In genomic region chr20:45921618-45922189, GRCh38 we compare ENCODE assay signal across 22 cellular contexts. TPM values are rescaled to one million over a fixed set of nuclear protein-coding genes. Genes with fewer than 3 reads are reported as not detected.
DNase-seq lines count a peak whose midpoint lies in the region; ATAC-seq, FAIRE-seq and TF ChIP-seq lines count a peak whose summit lies in the region.
"Had no signal": no experiment of that assay in that cellular context is flagged by ENCODE, and none has a peak within 500 bp of the region (broad histone marks: within the 10 kb centered on the region; RNA-seq: fewer than 3 reads in every experiment).

No MANE protein-coding gene starts in this region.

- H3K4me3 ChIP-seq in HepG2 (replicated peaks in 1 of 3; ENCODE audit: insufficient read depth in 1 of 3, low read depth in 2 of 3, low read length in 3 of 3): no peak overlapping the region
- no peak overlapping the region for H3K4me3 ChIP-seq in right lobe of liver
- H3K4me3 ChIP-seq in mesenchymal stem cell (ENCODE audit: insufficient read depth in 1 of 2, low read depth in 1 of 2, low read length in 2 of 2): no peak overlapping the region
- H3K4me3 ChIP-seq: HAP-1, SK-N-MC had no signal

- in situ Hi-C loops in HepG2 (cut with HindIII; ENCODE audit: extremely low pct_ligation_motif_present, low pct_unique_long_range_greater_than_20kb): no loop called here

- no peak for FAIRE-seq in HepG2 (lab: Jason Lieb, UNC)
- FAIRE-seq: RCC 7860 had no signal

- peak overlapping the region; percentile 52 for H2BK15ac ChIP-seq in mesenchymal stem cell (ENCODE audit: low read depth, poor library complexity, severe bottlenecking)

- peak overlapping the region in 1 of 2 experiments; percentile 54 for H3K18ac ChIP-seq in mesenchymal stem cell (ENCODE audit: low read depth in 1 of 2, low read length in 2 of 2)

- H2BK120ac ChIP-seq in mesenchymal stem cell (ENCODE audit: low read depth, low read length): peak overlapping the region; percentile 42

- no peaks in the 10 kb centered on the region for H3K36me3 Mint-ChIP-seq in activated T-helper 17 cell treated with anti-CD3 and anti-CD28 coated beads, Interleukin-2, amount 50 U/mL, for 72 hours (ENCODE audit: low read depth)
- no peaks in the 10 kb centered on the region for H3K36me3 Mint-ChIP-seq in WTC11

- no peak overlapping the region for H3K23ac ChIP-seq in mesenchymal stem cell (ENCODE audit: low read length in 2 of 2)

- no peak overlapping the region for H2BK5ac ChIP-seq in mesenchymal stem cell (ENCODE audit: low read depth, low read length, poor library complexity, severe bottlenecking)

- H3K27ac Mint-ChIP-seq in activated T-helper 17 cell treated with anti-CD3 and anti-CD28 coated beads, Interleukin-2, amount 50 U/mL, for 72 hours: no peak overlapping the region
- H3K27ac Mint-ChIP-seq in stimulated activated naive CD8-positive, alpha-beta T cell treated with anti-CD3 and anti-CD28 coated beads, Interleukin-15, amount 100 ng/mL, for 72 hours: peak overlapping the region; percentile 10 to 76
- no peak overlapping the region for H3K27ac Mint-ChIP-seq in WTC11

- no peaks in the 10 kb centered on the region for H3K79me2 ChIP-seq in HepG2 (ENCODE audit: insufficient read depth, low read length)

- no peak overlapping the region for H3K4me3 Mint-ChIP-seq in activated T-helper 17 cell treated with anti-CD3 and anti-CD28 coated beads, Interleukin-2, amount 50 U/mL, for 72 hours
- no peak overlapping the region for H3K4me3 Mint-ChIP-seq in stimulated activated naive CD8-positive, alpha-beta T cell treated with anti-CD3 and anti-CD28 coated beads, Interleukin-15, amount 100 ng/mL, for 72 hours
- H3K4me3 Mint-ChIP-seq in WTC11: no peak overlapping the region

- no peaks in the 10 kb centered on the region for H3K9me3 Mint-ChIP-seq in activated T-helper 17 cell treated with anti-CD3 and anti-CD28 coated beads, Interleukin-2, amount 50 U/mL, for 72 hours
- H3K9me3 Mint-ChIP-seq in stimulated activated naive CD8-positive, alpha-beta T cell treated with anti-CD3 and anti-CD28 coated beads, Interleukin-15, amount 100 ng/mL, for 72 hours: no peaks in the 10 kb centered on the region
- no peaks in the 10 kb centered on the region for H3K9me3 Mint-ChIP-seq in WTC11

- H3K9ac ChIP-seq in HepG2 (ENCODE audit: insufficient read depth, low read depth, low read length) (no peak overlapping the region), mesenchymal stem cell (ENCODE audit: low read length) (no peak overlapping the region)
- H3K9ac ChIP-seq: KMS-11 had no signal

- no peak for DNase-seq in HepG2 (ENCODE audit: low spot score)
- no peak for DNase-seq in right lobe of liver
- DNase-seq in mesenchymal stem cell: no peak
- no peak for DNase-seq in stimulated activated naive CD8-positive, alpha-beta T cell treated with anti-CD3 and anti-CD28 coated beads, Interleukin-15, amount 100 ng/mL, for 72 hours
- DNase-seq in WTC11 (ENCODE audit: low spot score): no peak
- DNase-seq in GDM1 (lab: John Stamatoyannopoulos, UW): no peak
- DNase-seq: ACHN; AML-193; DND-41; NCI-H1694 treated with DMSO at 0.1 percent for 48 hours; NCI-H510A; NCI-H748 treated with DMSO at 0.1 percent for 48 hours; NK-92 treated with Interleukin-12 subunit alpha and Interleukin-12 subunit beta, amount 100 ng/mL, for 24 hours; Right ventricle myocardium superior had no signal

- no peak for ATAC-seq in HepG2
- ATAC-seq in right lobe of liver: no peak
- ATAC-seq in activated T-helper 17 cell treated with anti-CD3 and anti-CD28 coated beads, Interleukin-2, amount 50 U/mL, for 72 hours (replicated peaks): peak; percentile 47
- ATAC-seq in stimulated activated naive CD8-positive, alpha-beta T cell treated with anti-CD3 and anti-CD28 coated beads, Interleukin-15, amount 100 ng/mL, for 72 hours: no peak
- ATAC-seq in WTC11: no peak
- ATAC-seq in HG03439 (IDR thresholded peaks at IDR 0.05; ENCODE audit: unreplicated experiment): no peak

- H3K27ac ChIP-seq in HepG2 (ENCODE audit: extremely low read length, insufficient read depth, low read length) (no peak overlapping the region), right lobe of liver (no peak overlapping the region), mesenchymal stem cell (ENCODE audit: low read length, poor library complexity, severe bottlenecking) (no peak overlapping the region)
- H3K27ac ChIP-seq: C4-2B, KMS-11, SK-N-MC had no signal

- H3K9me3 ChIP-seq in HepG2 (ENCODE audit: low read length) (no peaks in the 10 kb centered on the region), right lobe of liver (no peaks in the 10 kb centered on the region), mesenchymal stem cell (ENCODE audit: control insufficient read depth, low read length) (no peaks in the 10 kb centered on the region)
- H3K9me3 ChIP-seq: HAP-1 had no signal

- intact Hi-C loops in HepG2 (cut with micrococcal nuclease; ENCODE audit: unreplicated experiment) (no loop called here), right lobe of liver (cut with DNase I) (no loop called here)

- H4K91ac ChIP-seq in mesenchymal stem cell (ENCODE audit: low read length): no peak overlapping the region

- WGBS in HepG2 (ENCODE audit: low lambda C conversion rate): 41% methylated on average over 5 of the region's 5 CpGs
- 74% methylated on average over 5 of the region's 5 CpGs for WGBS in right lobe of liver (ENCODE audit: insufficient coverage, low coverage, low lambda C conversion rate, missing lambda C conversion rate)
- 90% methylated on average over 5 of the region's 5 CpGs for WGBS in mesenchymal stem cell

- POLR2A ChIA-PET in HepG2 (lab: Yijun Ruan, JAX): interaction anchor here (0.9 to 5.0 kb wide), 7 partner anchors 8 to 130 kb away, joined by 3 to 78 read pairs (median 21); partner anchors contain the start of genes DNTTIP1, PCIF1, PLTP and WFDC3
- POLR2A ChIA-PET in WTC11 (lab: Charles Lee): interaction anchor here (0.6 kb wide), 1 partner anchor 96 kb away, joined by 3 read pairs; no protein-coding TSS in a partner anchor

- H3K4me1 Mint-ChIP-seq in activated T-helper 17 cell treated with anti-CD3 and anti-CD28 coated beads, Interleukin-2, amount 50 U/mL, for 72 hours: no peaks in the 10 kb centered on the region
- H3K4me1 Mint-ChIP-seq in stimulated activated naive CD8-positive, alpha-beta T cell treated with anti-CD3 and anti-CD28 coated beads, Interleukin-15, amount 100 ng/mL, for 72 hours: peaks cover 5% of the 10 kb centered on the region
- peaks cover 7% of the 10 kb centered on the region; the same call in 1 of the 2 replicates for H3K4me1 Mint-ChIP-seq in WTC11

- no peaks in the 10 kb centered on the region for H4K20me1 ChIP-seq in HepG2 (ENCODE audit: insufficient read depth, low read length)

- peak overlapping the region in 1 of 2 experiments; percentile 67 for H2BK12ac ChIP-seq in mesenchymal stem cell (ENCODE audit: low read length in 2 of 2)

- TF ChIP-seq CTCF in HepG2 (CRISPR knock-in tag; IDR thresholded peaks at IDR 0.05) (no peak), right lobe of liver (IDR thresholded peaks at IDR 0.05) (no peak), WTC11 (IDR thresholded peaks at IDR 0.05) (no peak)

- no peaks in the 10 kb centered on the region for H3K79me1 ChIP-seq in mesenchymal stem cell (replicated peaks; ENCODE audit: low read length, poor library complexity, severe bottlenecking)

- H3K4me2 ChIP-seq in HepG2 (ENCODE audit: low read depth, low read length) (0 out of 2 replicates have a peak overlapping the region, but pooled peaks have one; percentile 9), mesenchymal stem cell (ENCODE audit: low read length, poor library complexity, severe bottlenecking) (no peak overlapping the region)
- H3K4me2 ChIP-seq: KMS-11 had no signal

- no TSS peak for BruUV-seq in HepG2 (replicated peaks; lab: Mats Ljungman, UMichigan)

- no peak for TF ChIP-seq RAD21 in HepG2 (CRISPR knock-in tag; IDR thresholded peaks at IDR 0.05)

- no peak overlapping the region for H3K14ac ChIP-seq in mesenchymal stem cell (ENCODE audit: low read length in 2 of 2)

- no peak overlapping the region for H3K4ac ChIP-seq in mesenchymal stem cell (ENCODE audit: low read depth in 1 of 2, low read length in 2 of 2)

- no peak for TF ChIP-seq EP300 in HepG2 (IDR thresholded peaks at IDR 0.05; ENCODE audit: low read depth in 2 of 2, low read length in 2 of 2)
- no peak for TF ChIP-seq EP300 in HepG2 (CRISPR knock-in tag; IDR thresholded peaks at IDR 0.05; ENCODE audit: borderline replicate concordance)

- no peak overlapping the region for H4K8ac ChIP-seq in mesenchymal stem cell (ENCODE audit: low read length)

- TF ChIP-seq POLR2A in HepG2 (IDR thresholded peaks at IDR 0.05; ENCODE audit: insufficient read depth in 1 of 2, low read depth in 2 of 2, low read length in 2 of 2) (no peak), right lobe of liver (IDR thresholded peaks at IDR 0.05) (no peak)

- no peaks in the 10 kb centered on the region; a peak in 1 of 5 replicates for H3K27me3 ChIP-seq in HepG2 (ENCODE audit: control insufficient read depth in 1 of 2, insufficient read depth in 2 of 2, low read length in 2 of 2)
- H3K27me3 ChIP-seq in right lobe of liver: no peaks in the 10 kb centered on the region
- H3K27me3 ChIP-seq in mesenchymal stem cell (ENCODE audit: control insufficient read depth in 1 of 2, insufficient read depth in 1 of 2, low read length in 2 of 2): no peaks in the 10 kb centered on the region

- no peaks in the 10 kb centered on the region for H3K36me3 ChIP-seq in HepG2 (replicated peaks in 1 of 2; ENCODE audit: control insufficient read depth in 1 of 2, insufficient read depth in 2 of 2, low read length in 2 of 2)
- H3K36me3 ChIP-seq in right lobe of liver: no peaks in the 10 kb centered on the region
- H3K36me3 ChIP-seq in mesenchymal stem cell (ENCODE audit: control insufficient read depth in 1 of 2, insufficient read depth in 2 of 2, low read depth in 1 of 2, low read length in 2 of 2): no peaks in the 10 kb centered on the region
- H3K36me3 ChIP-seq: HAP-1 had no signal

- peak overlapping the region; percentile 72 for H2AK5ac ChIP-seq in mesenchymal stem cell (ENCODE audit: low read length, severe bottlenecking)

- H2AFZ ChIP-seq in HepG2 (ENCODE audit: low read length): no peak overlapping the region
- H2AFZ ChIP-seq in mesenchymal stem cell (ENCODE audit: low read depth, low read length): no peak overlapping the region

- H3K27me3 Mint-ChIP-seq in activated T-helper 17 cell treated with anti-CD3 and anti-CD28 coated beads, Interleukin-2, amount 50 U/mL, for 72 hours: peaks cover 3% of the 10 kb centered on the region
- H3K27me3 Mint-ChIP-seq in stimulated activated naive CD8-positive, alpha-beta T cell treated with anti-CD3 and anti-CD28 coated beads, Interleukin-15, amount 100 ng/mL, for 72 hours: peaks cover 7% of the 10 kb centered on the region
- H3K27me3 Mint-ChIP-seq in WTC11 (ENCODE audit: low read depth): no peaks in the 10 kb centered on the region

- CTCF ChIA-PET in HepG2 (lab: Yijun Ruan, JAX; ENCODE audit: low intra/inter-chr PET ratio, low total read pairs) (no interaction called here), WTC11 (lab: Charles Lee) (interaction anchor here (1.4 to 3.0 kb wide), 2 partner anchors 90 to 98 kb away, joined by 4 to 9 read pairs; no protein-coding TSS in a partner anchor)

- H3K4me1 ChIP-seq in HepG2 (ENCODE audit: insufficient read depth, low read length) (peaks cover 91% of the 10 kb centered on the region), right lobe of liver (peaks cover 0 to 14% (median 5%) of the 10 kb centered on the region in 4 donors), mesenchymal stem cell (ENCODE audit: control insufficient read depth, insufficient read depth, low read depth, low read length) (peaks cover 27% of the 10 kb centered on the region)
- H3K4me1 ChIP-seq: HAP-1 had no signal

RNA-seq across cellular contexts. Expression of gene PLTP, which starts 9.7 kb away (rescaled TPM):
- total RNA-seq in HepG2 (2016; rRNA removed; fragmentation: Illumina TruSeq; extraction: Trizol) (7.0 and 16.9 TPM in 2 replicates), right lobe of liver (10 to 100 TPM in 5 of 6 experiments, 1 to 10 TPM in 1; 9.6 to 70.2 (median 35.6) TPM), WTC11 (2021) (109 to 135 TPM (median 133 TPM) in 3 replicates)
- total RNA-seq in HepG2 (2016; cell fraction: cytosol; rRNA removed; fragmentation: Illumina TruSeq; extraction: Trizol; ENCODE audit: low read depth): 3.6 and 5.4 TPM in 2 replicates
- 5.7 and 18.2 TPM in 2 replicates for total RNA-seq in HepG2 (2016; cell fraction: insoluble cytoplasmic fraction; rRNA removed; fragmentation: Illumina TruSeq; extraction: Trizol)
- total RNA-seq in HepG2 (2016; cell fraction: membrane; rRNA removed; fragmentation: Illumina TruSeq; extraction: Trizol): 6.1 and 6.9 TPM in 2 replicates
- 18.3 and 22.2 TPM in 2 replicates for total RNA-seq in HepG2 (2016; cell fraction: nucleus; rRNA removed; fragmentation: Illumina TruSeq; extraction: Trizol)
- 28.6 and 30.7 TPM in 2 replicates for polyA plus RNA-seq in HepG2 (2011; rRNA removed)
- polyA plus RNA-seq in HepG2 (2011; cell fraction: cytosol; rRNA removed): 26.4 and 36.2 TPM in 2 replicates
- polyA plus RNA-seq in HepG2 (2011; cell fraction: nucleus; rRNA removed): 25.4 and 33.0 TPM in 2 replicates
- 13.5 and 20.7 TPM in 2 replicates for polyA plus RNA-seq in HepG2 (2012)
- polyA plus RNA-seq in HepG2 (2016; cell fraction: cytosol; fragmentation: Illumina TruSeq; extraction: Trizol; ENCODE audit: low read depth): 6.3 and 6.9 TPM in 2 replicates
- 7.2 and 10.5 TPM in 2 replicates for polyA plus RNA-seq in HepG2 (2016; cell fraction: insoluble cytoplasmic fraction; fragmentation: Illumina TruSeq; extraction: Trizol; ENCODE audit: low read depth)
- polyA plus RNA-seq in HepG2 (2016; cell fraction: membrane; fragmentation: Illumina TruSeq; extraction: Trizol; ENCODE audit: low read depth): 7.7 and 8.9 TPM in 2 replicates
- 31.7 and 37.7 TPM in 2 replicates for polyA plus RNA-seq in HepG2 (2016; cell fraction: nucleus; fragmentation: Illumina TruSeq; extraction: Trizol; ENCODE audit: insufficient read depth, low read depth)
- polyA minus RNA-seq in HepG2 (2011; rRNA and poly(A)+ RNA removed; ENCODE audit: low replicate concordance): 3.3 and 51.4 TPM in 2 replicates
- 17.1 and 20.1 TPM in 2 replicates for polyA minus RNA-seq in HepG2 (2011; cell fraction: cytosol; rRNA and poly(A)+ RNA removed)
- polyA minus RNA-seq in HepG2 (2011; cell fraction: nucleus; rRNA and poly(A)+ RNA removed): 8.1 and 10.7 TPM in 2 replicates
- total RNA-seq in activated T-helper 17 cell treated with anti-CD3 and anti-CD28 coated beads, Interleukin-2, amount 50 U/mL, for 72 hours: 10 to 100 TPM in 1 of 2 donors, 1 to 10 TPM in 1; 6.6 to 12.1 TPM
- polyA plus RNA-seq in mesenchymal stem cell (2013, experiment 1 of 2): 175 TPM
- 164 TPM for polyA plus RNA-seq in mesenchymal stem cell (2013, experiment 2 of 2)

RNA-seq across cellular contexts. Expression of gene PCIF1, which starts 12.8 kb away (rescaled TPM):
- 18.5 and 20.9 TPM in 2 replicates for total RNA-seq in HepG2 (2016; rRNA removed; fragmentation: Illumina TruSeq; extraction: Trizol)
- 30.2 and 42.6 TPM in 2 replicates for total RNA-seq in HepG2 (2016; cell fraction: cytosol; rRNA removed; fragmentation: Illumina TruSeq; extraction: Trizol; ENCODE audit: low read depth)
- 17.6 and 21.4 TPM in 2 replicates for total RNA-seq in HepG2 (2016; cell fraction: insoluble cytoplasmic fraction; rRNA removed; fragmentation: Illumina TruSeq; extraction: Trizol)
- total RNA-seq in HepG2 (2016; cell fraction: membrane; rRNA removed; fragmentation: Illumina TruSeq; extraction: Trizol): 35.4 and 44.6 TPM in 2 replicates
- 19.3 and 21.9 TPM in 2 replicates for total RNA-seq in HepG2 (2016; cell fraction: nucleus; rRNA removed; fragmentation: Illumina TruSeq; extraction: Trizol)
- 21.6 and 24.4 TPM in 2 replicates for polyA plus RNA-seq in HepG2 (2011; rRNA removed)
- 19.5 and 26.1 TPM in 2 replicates for polyA plus RNA-seq in HepG2 (2011; cell fraction: cytosol; rRNA removed)
- polyA plus RNA-seq in HepG2 (2011; cell fraction: nucleus; rRNA removed): 38.0 and 44.1 TPM in 2 replicates
- polyA plus RNA-seq in HepG2 (2012): 22.9 and 30.3 TPM in 2 replicates
- 41.4 and 54.3 TPM in 2 replicates for polyA plus RNA-seq in HepG2 (2016; cell fraction: cytosol; fragmentation: Illumina TruSeq; extraction: Trizol; ENCODE audit: low read depth)
- polyA plus RNA-seq in HepG2 (2016; cell fraction: insoluble cytoplasmic fraction; fragmentation: Illumina TruSeq; extraction: Trizol; ENCODE audit: low read depth): 27.4 and 35.6 TPM in 2 replicates
- 51.1 and 55.4 TPM in 2 replicates for polyA plus RNA-seq in HepG2 (2016; cell fraction: membrane; fragmentation: Illumina TruSeq; extraction: Trizol; ENCODE audit: low read depth)
- polyA plus RNA-seq in HepG2 (2016; cell fraction: nucleus; fragmentation: Illumina TruSeq; extraction: Trizol; ENCODE audit: insufficient read depth, low read depth): 35.5 and 37.2 TPM in 2 replicates
- 40.1 and 74.5 TPM in 2 replicates for polyA minus RNA-seq in HepG2 (2011; rRNA and poly(A)+ RNA removed; ENCODE audit: low replicate concordance)
- 19.4 and 24.4 TPM in 2 replicates for polyA minus RNA-seq in HepG2 (2011; cell fraction: cytosol; rRNA and poly(A)+ RNA removed)
- polyA minus RNA-seq in HepG2 (2011; cell fraction: nucleus; rRNA and poly(A)+ RNA removed): 55.2 and 63.6 TPM in 2 replicates
- total RNA-seq in right lobe of liver: 10 to 100 TPM in 2 of 6 experiments, 1 to 10 TPM in 4; 7.8 to 12.1 (median 9.5) TPM
- 10 to 100 TPM; 33.1 to 34.3 TPM for total RNA-seq in activated T-helper 17 cell treated with anti-CD3 and anti-CD28 coated beads, Interleukin-2, amount 50 U/mL, for 72 hours
- polyA plus RNA-seq in mesenchymal stem cell (2013, experiment 1 of 2): 16.7 TPM
- 17.3 TPM for polyA plus RNA-seq in mesenchymal stem cell (2013, experiment 2 of 2)
- total RNA-seq in WTC11 (2021): 37.7 to 42.2 TPM (median 39.4 TPM) in 3 replicates

RNA-seq across cellular contexts. Expression of gene CTSA, which starts 30.6 kb away (rescaled TPM):
- total RNA-seq in HepG2 (2016; rRNA removed; fragmentation: Illumina TruSeq; extraction: Trizol) (63.8 and 202 TPM in 2 replicates), right lobe of liver (100 to 1,000 TPM in 3 of 6 experiments, 10 to 100 TPM in 3; 54.4 to 194 (median 134) TPM), WTC11 (2021) (44.2 to 48.3 TPM (median 47.2 TPM) in 3 replicates)
- 83.9 and 87.3 TPM in 2 replicates for total RNA-seq in HepG2 (2016; cell fraction: cytosol; rRNA removed; fragmentation: Illumina TruSeq; extraction: Trizol; ENCODE audit: low read depth)
- 57.2 and 212 TPM in 2 replicates for total RNA-seq in HepG2 (2016; cell fraction: insoluble cytoplasmic fraction; rRNA removed; fragmentation: Illumina TruSeq; extraction: Trizol)
- 50.4 and 53.1 TPM in 2 replicates for total RNA-seq in HepG2 (2016; cell fraction: membrane; rRNA removed; fragmentation: Illumina TruSeq; extraction: Trizol)
- 213 and 263 TPM in 2 replicates for total RNA-seq in HepG2 (2016; cell fraction: nucleus; rRNA removed; fragmentation: Illumina TruSeq; extraction: Trizol)
- polyA plus RNA-seq in HepG2 (2011; rRNA removed): 222 and 231 TPM in 2 replicates
- polyA plus RNA-seq in HepG2 (2011; cell fraction: cytosol; rRNA removed): 240 and 265 TPM in 2 replicates
- polyA plus RNA-seq in HepG2 (2011; cell fraction: nucleus; rRNA removed): 851 and 910 TPM in 2 replicates
- 102 and 105 TPM in 2 replicates for polyA plus RNA-seq in HepG2 (2012)
- polyA plus RNA-seq in HepG2 (2016; cell fraction: cytosol; fragmentation: Illumina TruSeq; extraction: Trizol; ENCODE audit: low read depth): 37.4 and 39.2 TPM in 2 replicates
- polyA plus RNA-seq in HepG2 (2016; cell fraction: insoluble cytoplasmic fraction; fragmentation: Illumina TruSeq; extraction: Trizol; ENCODE audit: low read depth): 82.4 and 101 TPM in 2 replicates
- polyA plus RNA-seq in HepG2 (2016; cell fraction: membrane; fragmentation: Illumina TruSeq; extraction: Trizol; ENCODE audit: low read depth): 45.6 and 51.6 TPM in 2 replicates
- 573 and 587 TPM in 2 replicates for polyA plus RNA-seq in HepG2 (2016; cell fraction: nucleus; fragmentation: Illumina TruSeq; extraction: Trizol; ENCODE audit: insufficient read depth, low read depth)
- 289 and 410 TPM in 2 replicates for polyA minus RNA-seq in HepG2 (2011; rRNA and poly(A)+ RNA removed; ENCODE audit: low replicate concordance)
- 109 and 118 TPM in 2 replicates for polyA minus RNA-seq in HepG2 (2011; cell fraction: cytosol; rRNA and poly(A)+ RNA removed)
- polyA minus RNA-seq in HepG2 (2011; cell fraction: nucleus; rRNA and poly(A)+ RNA removed): 292 and 323 TPM in 2 replicates
- total RNA-seq in activated T-helper 17 cell treated with anti-CD3 and anti-CD28 coated beads, Interleukin-2, amount 50 U/mL, for 72 hours: 100 to 1,000 TPM; 117 to 152 TPM
- 373 TPM for polyA plus RNA-seq in mesenchymal stem cell (2013, experiment 1 of 2)
- 366 TPM for polyA plus RNA-seq in mesenchymal stem cell (2013, experiment 2 of 2)

RNA-seq across cellular contexts. Expression of gene NEURL2, which starts 30.7 kb away (rescaled TPM):
- total RNA-seq in HepG2 (2016; rRNA removed; fragmentation: Illumina TruSeq; extraction: Trizol) (4.1 and 9.7 TPM in 2 replicates), right lobe of liver (1 to 10 TPM; 3.6 to 8.8 (median 5.4) TPM), WTC11 (2021) (6.1 to 8.3 TPM (median 6.6 TPM) in 3 replicates)
- total RNA-seq in HepG2 (2016; cell fraction: cytosol; rRNA removed; fragmentation: Illumina TruSeq; extraction: Trizol; ENCODE audit: low read depth): 6.7 and 8.8 TPM in 2 replicates
- 6.0 and 9.5 TPM in 2 replicates for total RNA-seq in HepG2 (2016; cell fraction: insoluble cytoplasmic fraction; rRNA removed; fragmentation: Illumina TruSeq; extraction: Trizol)
- total RNA-seq in HepG2 (2016; cell fraction: membrane; rRNA removed; fragmentation: Illumina TruSeq; extraction: Trizol): 7.3 and 9.1 TPM in 2 replicates
- total RNA-seq in HepG2 (2016; cell fraction: nucleus; rRNA removed; fragmentation: Illumina TruSeq; extraction: Trizol): 14.4 and 18.5 TPM in 2 replicates
- 7.2 and 12.2 TPM in 2 replicates for polyA plus RNA-seq in HepG2 (2011; rRNA removed)
- polyA plus RNA-seq in HepG2 (2011; cell fraction: cytosol; rRNA removed): 3.7 and 6.3 TPM in 2 replicates
- 57.9 and 58.9 TPM in 2 replicates for polyA plus RNA-seq in HepG2 (2011; cell fraction: nucleus; rRNA removed)
- polyA plus RNA-seq in HepG2 (2012): 4.2 and 4.6 TPM in 2 replicates
- 4.1 and 4.3 TPM in 2 replicates for polyA plus RNA-seq in HepG2 (2016; cell fraction: cytosol; fragmentation: Illumina TruSeq; extraction: Trizol; ENCODE audit: low read depth)
- polyA plus RNA-seq in HepG2 (2016; cell fraction: insoluble cytoplasmic fraction; fragmentation: Illumina TruSeq; extraction: Trizol; ENCODE audit: low read depth): 4.2 and 4.9 TPM in 2 replicates
- 3.9 and 4.0 TPM in 2 replicates for polyA plus RNA-seq in HepG2 (2016; cell fraction: membrane; fragmentation: Illumina TruSeq; extraction: Trizol; ENCODE audit: low read depth)
- polyA plus RNA-seq in HepG2 (2016; cell fraction: nucleus; fragmentation: Illumina TruSeq; extraction: Trizol; ENCODE audit: insufficient read depth, low read depth): 18.5 and 19.4 TPM in 2 replicates
- polyA minus RNA-seq in HepG2 (2011; rRNA and poly(A)+ RNA removed; ENCODE audit: low replicate concordance): 1.3 and 16.0 TPM in 2 replicates
- polyA minus RNA-seq in HepG2 (2011; cell fraction: cytosol; rRNA and poly(A)+ RNA removed): 1.9 and 2.1 TPM in 2 replicates
- polyA minus RNA-seq in HepG2 (2011; cell fraction: nucleus; rRNA and poly(A)+ RNA removed): 24.2 and 27.4 TPM in 2 replicates
- total RNA-seq in activated T-helper 17 cell treated with anti-CD3 and anti-CD28 coated beads, Interleukin-2, amount 50 U/mL, for 72 hours: 1 to 10 TPM; 1.7 to 2.1 TPM
- 4.3 TPM for polyA plus RNA-seq in mesenchymal stem cell (2013, experiment 1 of 2)
- 3.6 TPM for polyA plus RNA-seq in mesenchymal stem cell (2013, experiment 2 of 2)

RNA-seq across cellular contexts. Expression of gene SPATA25, which starts 34.3 kb away (rescaled TPM):
- total RNA-seq in HepG2 (2016; rRNA removed; fragmentation: Illumina TruSeq; extraction: Trizol): 3.3 and 7.6 TPM in 2 replicates
- 0.35 and 0.40 TPM in 2 replicates for total RNA-seq in HepG2 (2016; cell fraction: cytosol; rRNA removed; fragmentation: Illumina TruSeq; extraction: Trizol; ENCODE audit: low read depth)
- 2.3 and 8.1 TPM in 2 replicates for total RNA-seq in HepG2 (2016; cell fraction: insoluble cytoplasmic fraction; rRNA removed; fragmentation: Illumina TruSeq; extraction: Trizol)
- total RNA-seq in HepG2 (2016; cell fraction: membrane; rRNA removed; fragmentation: Illumina TruSeq; extraction: Trizol): 2.3 TPM in 2 replicates
- 13.0 and 19.1 TPM in 2 replicates for total RNA-seq in HepG2 (2016; cell fraction: nucleus; rRNA removed; fragmentation: Illumina TruSeq; extraction: Trizol)
- polyA plus RNA-seq in HepG2 (2011; rRNA removed): 4.8 and 8.9 TPM in 2 replicates
- 1.8 and 3.7 TPM in 2 replicates for polyA plus RNA-seq in HepG2 (2011; cell fraction: cytosol; rRNA removed)
- polyA plus RNA-seq in HepG2 (2011; cell fraction: nucleus; rRNA removed): 44.5 and 49.8 TPM in 2 replicates
- 2.1 and 3.2 TPM in 2 replicates for polyA plus RNA-seq in HepG2 (2012)
- 0.34 and 0.51 TPM in 2 replicates for polyA plus RNA-seq in HepG2 (2016; cell fraction: cytosol; fragmentation: Illumina TruSeq; extraction: Trizol; ENCODE audit: low read depth)
- polyA plus RNA-seq in HepG2 (2016; cell fraction: insoluble cytoplasmic fraction; fragmentation: Illumina TruSeq; extraction: Trizol; ENCODE audit: low read depth): 1.0 and 1.7 TPM in 2 replicates
- 0.37 and 1.7 TPM in 2 replicates for polyA plus RNA-seq in HepG2 (2016; cell fraction: membrane; fragmentation: Illumina TruSeq; extraction: Trizol; ENCODE audit: low read depth)
- 23.9 and 34.2 TPM in 2 replicates for polyA plus RNA-seq in HepG2 (2016; cell fraction: nucleus; fragmentation: Illumina TruSeq; extraction: Trizol; ENCODE audit: insufficient read depth, low read depth)
- polyA minus RNA-seq in HepG2 (2011; rRNA and poly(A)+ RNA removed; ENCODE audit: low replicate concordance): 3.0 and 7.4 TPM in 2 replicates
- 1.8 and 2.4 TPM in 2 replicates for polyA minus RNA-seq in HepG2 (2011; cell fraction: cytosol; rRNA and poly(A)+ RNA removed)
- polyA minus RNA-seq in HepG2 (2011; cell fraction: nucleus; rRNA and poly(A)+ RNA removed): 19.0 and 20.9 TPM in 2 replicates
- total RNA-seq in right lobe of liver: 1 to 10 TPM in 5 of 6 experiments, under 1 TPM in 1; 0.50 to 3.2 (median 2.0) TPM
- under 1 TPM; 0.69 to 0.74 TPM for total RNA-seq in activated T-helper 17 cell treated with anti-CD3 and anti-CD28 coated beads, Interleukin-2, amount 50 U/mL, for 72 hours
- 0.39 TPM for polyA plus RNA-seq in mesenchymal stem cell (2013, experiment 1 of 2)
- polyA plus RNA-seq in mesenchymal stem cell (2013, experiment 2 of 2): 0.38 TPM
- 3.3 to 4.5 TPM (median 3.7 TPM) in 3 replicates for total RNA-seq in WTC11 (2021)
- total RNA-seq: G401 had no signal

Comparison
In these comparisons a context has a peak if more than half of its experiments do, and no peak if none do; other contexts are left out.
1. H3K27ac Mint-ChIP-seq: peak in stimulated activated naive CD8-positive, alpha-beta T cell treated with anti-CD3 and anti-CD28 coated beads, Interleukin-15, amount 100 ng/mL, for 72 hours (2 of 2); none in activated T-helper 17 cell treated with anti-CD3 and anti-CD28 coated beads, Interleukin-2, amount 50 U/mL, for 72 hours (single experiment) and WTC11 (single experiment).
2. Of the 50 proteins assayed by ChIP-seq in both HepG2 and WTC11: peak only in HepG2: NR2C2; only in WTC11: none; in both: none; in neither: 49.